ENCODE assay signal across 8 cellular contexts in the genomic region with DNA sequence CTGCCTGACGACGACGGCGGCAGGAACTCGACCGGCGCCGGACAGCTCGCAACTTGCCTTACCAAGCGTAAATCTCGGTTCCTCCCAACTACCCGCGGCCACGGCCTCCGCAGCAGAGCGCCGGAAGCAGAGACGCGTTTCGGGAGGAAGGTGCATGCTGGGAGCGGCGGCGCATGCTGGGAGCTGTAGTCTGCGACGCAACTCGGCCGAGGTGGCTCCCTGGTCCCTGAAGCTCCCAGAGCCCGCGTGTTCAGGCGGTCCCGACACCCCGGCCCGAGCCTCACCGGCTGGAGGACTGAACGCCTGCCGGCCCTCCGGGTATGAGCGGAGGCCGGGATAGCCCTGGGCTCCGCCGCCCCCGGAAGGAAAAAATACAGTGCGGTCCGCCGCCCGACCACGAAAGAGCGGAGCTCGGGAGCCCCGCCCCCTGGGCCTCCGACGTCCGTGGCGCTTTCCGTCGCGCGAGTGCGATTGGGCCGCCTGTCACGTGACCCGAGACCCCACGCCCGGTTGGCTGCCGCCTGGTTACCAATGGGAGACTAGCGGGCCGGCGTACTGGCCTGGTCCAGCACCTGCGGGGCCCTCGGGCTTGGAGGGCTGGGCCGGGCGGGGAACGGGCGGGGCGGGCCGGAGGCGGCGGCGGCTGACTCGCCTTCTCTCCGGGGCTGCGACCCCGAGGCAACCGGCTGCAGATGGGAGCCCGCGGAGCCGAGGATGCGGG. TPM values are rescaled to one million over a fixed set of nuclear protein-coding genes. Genes with fewer than 3 reads are reported as not detected.
DNase-seq lines count a peak whose midpoint lies in the region; ATAC-seq and TF ChIP-seq lines count a peak whose summit lies in the region.

A gene with protein sequence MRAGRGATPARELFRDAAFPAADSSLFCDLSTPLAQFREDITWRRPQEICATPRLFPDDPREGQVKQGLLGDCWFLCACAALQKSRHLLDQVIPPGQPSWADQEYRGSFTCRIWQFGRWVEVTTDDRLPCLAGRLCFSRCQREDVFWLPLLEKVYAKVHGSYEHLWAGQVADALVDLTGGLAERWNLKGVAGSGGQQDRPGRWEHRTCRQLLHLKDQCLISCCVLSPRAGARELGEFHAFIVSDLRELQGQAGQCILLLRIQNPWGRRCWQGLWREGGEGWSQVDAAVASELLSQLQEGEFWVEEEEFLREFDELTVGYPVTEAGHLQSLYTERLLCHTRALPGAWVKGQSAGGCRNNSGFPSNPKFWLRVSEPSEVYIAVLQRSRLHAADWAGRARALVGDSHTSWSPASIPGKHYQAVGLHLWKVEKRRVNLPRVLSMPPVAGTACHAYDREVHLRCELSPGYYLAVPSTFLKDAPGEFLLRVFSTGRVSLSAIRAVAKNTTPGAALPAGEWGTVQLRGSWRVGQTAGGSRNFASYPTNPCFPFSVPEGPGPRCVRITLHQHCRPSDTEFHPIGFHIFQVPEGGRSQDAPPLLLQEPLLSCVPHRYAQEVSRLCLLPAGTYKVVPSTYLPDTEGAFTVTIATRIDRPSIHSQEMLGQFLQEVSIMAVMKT (plus strand): TSS at position 537 of the 721 bp plus-strand sequence. CDS start 178 bp downstream, at position 715.

- H3K27ac ChIP-seq in PC-9: peak within 1 kb of the TSS; percentile 61
- H3K27ac ChIP-seq in esophagus (ENCODE audit: low read depth in 2 of 2, low read length in 1 of 2): peak within 1 kb of the TSS; percentile 96 to 97
- H3K27ac ChIP-seq in muscle layer of colon (ENCODE audit: low read depth, low read length): peak within 1 kb of the TSS; percentile 91

- ATAC-seq in GM21619 (IDR thresholded peaks at IDR 0.05; ENCODE audit: unreplicated experiment): peak; percentile 60

- H3K4me1 ChIP-seq in PC-9 (replicated peaks; ENCODE audit: insufficient read depth) (peaks cover 40% of the 10 kb centered on the region), esophagus (ENCODE audit: control insufficient read depth in 2 of 2, insufficient read depth in 2 of 2, low read length in 1 of 2) (peaks cover 11 to 28% of the 10 kb centered on the region in 2 donors), muscle layer of colon (ENCODE audit: insufficient read depth, low read length) (peaks cover 33% of the 10 kb centered on the region)

- H3K9me2 ChIP-seq in PC-9 (ENCODE audit: insufficient read depth): no peaks in the 10 kb centered on the region

- H3F3A ChIP-seq in PC-9 (ENCODE audit: insufficient read depth, low read depth): peaks cover 26% of the 10 kb centered on the region; the same call in 1 of the 2 replicates

- H2AFZ ChIP-seq in PC-9: peak within 1 kb of the TSS; percentile 94

- H3K9me3 ChIP-seq in PC-9 (ENCODE audit: insufficient read depth, low read depth): no peaks in the 10 kb centered on the region
- no peaks in the 10 kb centered on the region for H3K9me3 ChIP-seq in esophagus (ENCODE audit: control insufficient read depth in 2 of 2, insufficient read depth in 1 of 2, low read depth in 1 of 2, low read length in 1 of 2)
- no peaks in the 10 kb centered on the region for H3K9me3 ChIP-seq in muscle layer of colon (ENCODE audit: low read length)

- BruUV-seq in PC-9 (replicated peaks; lab: Mats Ljungman, UMichigan): no TSS peak

- intact Hi-C loops in PC-9 (cut with micrococcal nuclease; ENCODE audit: unreplicated experiment): loop anchor here (1.0 kb wide), 1 partner anchor 25 kb away; no protein-coding TSS in a partner anchor

- H3K9ac ChIP-seq in muscle layer of colon (ENCODE audit: low read length): peak within 1 kb of the TSS; percentile 97

- H3K4me2 ChIP-seq in PC-9: peak within 1 kb of the TSS; percentile 97

- POLR2A ChIA-PET in PC-9 (lab: Charles Lee; ENCODE audit: unreplicated experiment): interaction anchor here (0.6 to 2.4 kb wide), 7 partner anchors 21 to 274 kb away, joined by 3 to 48 read pairs (median 7); a partner anchor contains a TSS

- CTCF ChIA-PET in PC-9 (lab: Charles Lee): interaction anchor here (1.0 to 2.4 kb wide), 4 partner anchors 18 to 72 kb away, joined by 5 to 22 read pairs (median 8); no protein-coding TSS in a partner anchor

- H3K4me3 ChIP-seq in Jurkat, Clone E6-1 (ENCODE audit: low read length): peak within 1 kb of the TSS; percentile 97
- peak within 1 kb of the TSS; percentile 83 for H3K4me3 ChIP-seq in PC-9
- peak within 1 kb of the TSS; percentile 85 to 87 for H3K4me3 ChIP-seq in esophagus (ENCODE audit: low read depth in 1 of 2, low read length in 2 of 2)
- H3K4me3 ChIP-seq in muscle layer of colon (ENCODE audit: low read depth in 1 of 2, low read length in 2 of 2): peak within 1 kb of the TSS; percentile 83 to 94

- H4K20me1 ChIP-seq in PC-9 (ENCODE audit: insufficient read depth): peaks cover 23% of the 10 kb centered on the region

- H3K27me3 ChIP-seq in PC-9 (ENCODE audit: insufficient read depth, low read depth) (no peaks in the 10 kb centered on the region), esophagus (ENCODE audit: control insufficient read depth in 1 of 2, insufficient read depth in 2 of 2, low read length in 2 of 2) (no peaks in the 10 kb centered on the region), muscle layer of colon (ENCODE audit: control insufficient read depth in 1 of 2, insufficient read depth in 2 of 2, low read length in 2 of 2) (no peaks in the 10 kb centered on the region)

- 0 to 1% methylated on average over 72 to 88 of the region's 88 CpGs for WGBS in esophagus, 2 donors

- H3K36me3 ChIP-seq in PC-9 (ENCODE audit: low read depth) (no peaks in the 10 kb centered on the region; the same call in 1 of the 2 replicates), esophagus (ENCODE audit: control insufficient read depth in 2 of 2, insufficient read depth in 2 of 2, low read length in 1 of 2) (peaks cover 0 to 14% of the 10 kb centered on the region in 2 donors), muscle layer of colon (ENCODE audit: insufficient read depth, low read length) (peaks cover 15% of the 10 kb centered on the region)

- no peak for TF ChIP-seq CTCF in PC-9 (conservative IDR thresholded peaks at IDR 0.05)

- peaks cover 81% of the 10 kb centered on the region for H3K79me2 ChIP-seq in PC-9 (ENCODE audit: low read depth)

- DNase-seq in DMS153 (lab: John Stamatoyannopoulos, UW) (peak; percentile 80), PC-9 (peak; percentile 93 to 100)
- peak; percentile 85 for DNase-seq in Jurkat, Clone E6-1 (ENCODE audit: low read depth, low spot score)
- DNase-seq in activated T-cell treated with anti-CD3 and anti-CD28 coated beads, Interleukin-2, amount 50 U/mL, for 1 hour: peak; percentile 95
- peak; percentile 93 for DNase-seq in stimulated activated CD8-positive, alpha-beta memory T cell treated with anti-CD3 and anti-CD28 coated beads, Interleukin-7, amount 100 ng/mL, for 24 hours (ENCODE audit: low read depth)

RNA-seq across cellular contexts. Expression of the gene that starts here (rescaled TPM):
- polyA plus RNA-seq in Jurkat, Clone E6-1 (2012; ENCODE audit: insufficient read depth, insufficient read length): 41.3 TPM
- 49.8 and 70.3 TPM in 2 replicates for total RNA-seq in PC-9 (2021)
- polyA plus RNA-seq in esophagus: 10 to 100 TPM; 17.5 to 28.4 TPM

Comparison
In these comparisons a context has a peak if more than half of its experiments do, and no peak if none do; other contexts are left out.
1. Peak in every context shown above with its lines: DNase-seq, ATAC-seq, H3K4me3 ChIP-seq and H3K27ac ChIP-seq.